In the genomic region with DNA sequence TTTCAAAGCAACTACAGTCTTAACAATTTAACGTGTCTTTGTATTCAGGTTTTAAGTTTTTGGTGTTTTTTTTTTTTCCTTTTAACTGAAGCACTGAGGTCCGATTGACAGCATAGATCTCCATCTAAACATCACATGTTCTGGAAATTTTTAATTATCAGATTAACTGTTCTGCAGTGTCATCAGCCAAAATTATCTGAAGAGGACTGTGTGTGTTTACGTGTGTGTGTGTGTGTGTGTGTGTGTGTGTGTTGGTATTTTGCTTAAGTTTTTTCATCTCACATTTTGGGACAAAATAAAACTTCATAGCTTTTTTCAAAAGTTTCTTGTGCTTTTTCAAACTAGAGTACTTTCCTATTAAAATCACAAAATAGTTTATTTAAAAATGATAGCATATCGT, we compare ENCODE assay signal across 9 cellular contexts. TPM values are rescaled to one million over a fixed set of nuclear protein-coding genes. Genes with fewer than 3 reads are reported as not detected.
A peak's percentile ranks its signal among the peaks of the same experiment; 100 is the strongest.
DNase-seq lines count a peak whose midpoint lies in the region; ATAC-seq and TF ChIP-seq lines count a peak whose summit lies in the region.
"Had no signal": no experiment of that assay in that cellular context is flagged by ENCODE, and none has a peak within 500 bp of the region (broad histone marks: within the 10 kb centered on the region; RNA-seq: fewer than 3 reads in every experiment).

No MANE protein-coding gene starts in this region.

- POLR2A ChIA-PET in A673 (lab: Charles Lee; ENCODE audit: low non-redundant PET): no interaction called here

- TF ChIP-seq CTCF in A673 (conservative IDR thresholded peaks at IDR 0.05; ENCODE audit: low read depth, low read length): no peak
- TF ChIP-seq CTCF in breast epithelium (IDR thresholded peaks at IDR 0.05): no peak

- no peaks in the 10 kb centered on the region for H3K36me3 ChIP-seq in A673 (ENCODE audit: insufficient read depth, low read length, poor library complexity, severe bottlenecking)
- H3K36me3 ChIP-seq in HUES6 (ENCODE audit: control insufficient read depth, insufficient read depth, low read length): no peaks in the 10 kb centered on the region; the same call in 1 of the 2 replicates
- H3K36me3 ChIP-seq in breast epithelium: no peaks in the 10 kb centered on the region
- H3K36me3 ChIP-seq in muscle layer of colon (ENCODE audit: insufficient read depth, low read length): no peaks in the 10 kb centered on the region

- no peaks in the 10 kb centered on the region for H3K9me3 ChIP-seq in A673 (ENCODE audit: low read depth, low read length, poor library complexity, severe bottlenecking)
- H3K9me3 ChIP-seq in HUES6 (ENCODE audit: control insufficient read depth, insufficient read depth, low read depth, low read length): peaks cover 5% of the 10 kb centered on the region; the same call in 1 of the 2 replicates
- no peaks in the 10 kb centered on the region for H3K9me3 ChIP-seq in breast epithelium
- no peaks in the 10 kb centered on the region for H3K9me3 ChIP-seq in muscle layer of colon (ENCODE audit: low read length)

- intact Hi-C loops in A673 (cut with micrococcal nuclease; ENCODE audit: unreplicated experiment) (loop anchor here (2.0 to 5.0 kb wide), 2 partner anchors 79 to 122 kb away; partner anchors contain the start of gene ZMAT3), breast epithelium (cut with DNase I; ENCODE audit: low total_unique reads) (loop anchor here (10.0 kb wide), 1 partner anchor 165 kb away; no protein-coding TSS in a partner anchor)

- TSS peak; percentile 29 for BruUV-seq in A673 (replicated peaks; lab: Mats Ljungman, UMichigan)

- H3K4me3 ChIP-seq in A673 (ENCODE audit: low read depth, low read length, poor library complexity, severe bottlenecking) (peak overlapping the region; percentile 73), HUES6 (ENCODE audit: low read depth, low read length) (peak overlapping the region; percentile 81), breast epithelium (peak overlapping the region; percentile 94 to 99 (median 97)), muscle layer of colon (ENCODE audit: low read depth in 1 of 2, low read length in 2 of 2) (peak overlapping the region in 1 of 2 donors; percentile 92)

- H3K27me3 ChIP-seq in A673 (replicated peaks; ENCODE audit: insufficient read depth, low read depth, low read length, poor library complexity) (no peaks in the 10 kb centered on the region), HUES6 (ENCODE audit: control insufficient read depth, insufficient read depth, low read length) (no peaks in the 10 kb centered on the region), breast epithelium (no peaks in the 10 kb centered on the region), muscle layer of colon (ENCODE audit: control insufficient read depth in 1 of 2, insufficient read depth in 2 of 2, low read length in 2 of 2) (no peaks in the 10 kb centered on the region)

- peaks cover 24% of the 10 kb centered on the region for H3K4me1 ChIP-seq in A673 (ENCODE audit: insufficient read depth, low read length, poor library complexity, severe bottlenecking)
- peaks cover 19% of the 10 kb centered on the region for H3K4me1 ChIP-seq in HUES6 (ENCODE audit: control insufficient read depth, insufficient read depth, low read length)
- H3K4me1 ChIP-seq in breast epithelium: peaks cover 0 to 12% of the 10 kb centered on the region in 2 donors
- H3K4me1 ChIP-seq in muscle layer of colon (ENCODE audit: insufficient read depth, low read length): no peaks in the 10 kb centered on the region

- CTCF ChIA-PET in A673 (lab: Charles Lee): no interaction called here

- TF ChIP-seq POLR2A in breast epithelium (IDR thresholded peaks at IDR 0.05): no peak

- H3K27ac ChIP-seq in A673 (ENCODE audit: low read depth, low read length, poor library complexity, severe bottlenecking): peak overlapping the region; percentile 89
- 0 out of 2 replicates have a peak overlapping the region, but pooled peaks have one; percentile 11 for H3K27ac ChIP-seq in HUES6 (ENCODE audit: low read depth, low read length)
- peak overlapping the region; percentile 98 to 99 for H3K27ac ChIP-seq in breast epithelium
- no peak overlapping the region for H3K27ac ChIP-seq in muscle layer of colon (ENCODE audit: low read depth, low read length)

- DNase-seq in A673 (ENCODE audit: low spot score) (no peak), breast epithelium (ENCODE audit: low spot score in 2 of 2) (no peak), NCI-H748 treated with DMSO at 0.1 percent for 48 hours (lab: John Stamatoyannopoulos, UW) (no peak), foreskin melanocyte (no peak)
- DNase-seq: activated CD4-positive, alpha-beta T cell treated with anti-CD3 and anti-CD28 coated beads for 1 hour had no signal

- peak overlapping the region; percentile 89 for H3K9ac ChIP-seq in HUES6 (ENCODE audit: low read length)
- H3K9ac ChIP-seq in muscle layer of colon (ENCODE audit: low read length): peak overlapping the region; percentile 75

- ATAC-seq in HG02759 (IDR thresholded peaks at IDR 0.05; ENCODE audit: unreplicated experiment) (no peak), HG02852 (IDR thresholded peaks at IDR 0.05; ENCODE audit: unreplicated experiment) (no peak)

RNA-seq across cellular contexts. Expression of gene PIK3CA, which starts 1.8 kb away (rescaled TPM):
- total RNA-seq in A673 (2021) (19.8 and 21.6 TPM in 2 replicates), breast epithelium (10 to 100 TPM; 34.1 to 43.0 (median 38.4) TPM)
